26 cellular contexts compared by ENCODE assay signal in the genomic region with DNA sequence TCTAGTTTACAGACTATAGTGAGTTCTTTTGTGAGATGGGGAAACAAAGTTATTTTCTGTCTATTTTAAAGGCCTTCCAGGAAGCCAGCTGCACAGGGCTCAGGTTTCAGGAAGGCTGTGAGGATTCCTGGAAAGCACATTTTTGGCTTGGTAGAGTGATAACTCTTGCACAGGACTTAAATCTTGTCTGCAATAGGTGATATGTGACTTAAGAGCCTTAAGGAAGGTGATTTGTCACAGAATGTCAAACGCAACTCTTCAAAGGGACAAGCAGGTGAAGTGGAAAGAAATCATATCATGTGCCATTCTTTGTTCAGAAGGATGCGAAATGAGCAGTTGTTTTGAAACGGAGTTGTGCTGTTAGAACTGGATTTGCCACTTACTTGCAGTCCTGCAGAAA.
A peak's percentile ranks its signal among the peaks of the same experiment; 100 is the strongest.
DNase-seq lines count a peak whose midpoint lies in the region; ATAC-seq and TF ChIP-seq lines count a peak whose summit lies in the region.
"Had no signal": no experiment of that assay in that cellular context is flagged by ENCODE, and none has a peak within 500 bp of the region (broad histone marks: within the 10 kb centered on the region; RNA-seq: fewer than 3 reads in every experiment).

No MANE protein-coding gene starts in this region.

- H3K9me2 ChIP-seq in PC-9 (ENCODE audit: insufficient read depth) = no peaks in the 10 kb centered on the region

- BruUV-seq in PC-9 (replicated peaks; lab: Mats Ljungman, UMichigan) = no TSS peak

- H3K27ac Mint-ChIP-seq in natural killer cell treated with Interleukin-12 subunit alpha and Interleukin-12 subunit beta and Interleukin-15 and Interleukin-18, amount 100 ng/mL, for 72 hours = no peak overlapping the region
- H3K27ac Mint-ChIP-seq: activated CD4-positive, alpha-beta T cell treated with anti-CD3 and anti-CD28 coated beads, Interleukin-2, amount 10 ng/mL, durations not matched to agents 24 days and 14 days; activated naive CD4-positive, alpha-beta T cell treated with anti-CD3 and anti-CD28 coated beads, Interleukin-2, amount 10 ng/mL, durations not matched to agents 7 days and 5 days; CD4-positive, alpha-beta T cell; naive B cell; T-helper 2 cell treated with Interferon-gamma antibody and Interleukin-4, amounts not matched to agents 5 μg/mL and 100 μg/mL, for 36 hours had no signal

- H3K27me3 ChIP-seq in SJCRH30 = no peaks in the 10 kb centered on the region
- no peaks in the 10 kb centered on the region for H3K27me3 ChIP-seq in PC-9 (ENCODE audit: insufficient read depth, low read depth)
- H3K27me3 ChIP-seq: heart left ventricle, thyroid gland had no signal

- no peak for ATAC-seq in natural killer cell treated with Interleukin-12 subunit alpha and Interleukin-12 subunit beta and Interleukin-15 and Interleukin-18, amount 100 ng/mL, for 72 hours
- ATAC-seq: activated T-cell treated with anti-CD3 and anti-CD28 coated beads, Interleukin-2, amount 50 U/mL, for 4 hours; heart left ventricle; left colon; right cardiac atrium; stimulated activated naive CD8-positive, alpha-beta T cell treated with anti-CD3 and anti-CD28 coated beads, Interleukin-15, Interleukin-2, amounts not matched to agents 100 U/mL and 50 U/mL, for 24 hours had no signal

- no peaks in the 10 kb centered on the region for H4K20me1 ChIP-seq in PC-9 (ENCODE audit: insufficient read depth)

- no peaks in the 10 kb centered on the region for H3F3A ChIP-seq in PC-9 (ENCODE audit: insufficient read depth, low read depth)

- H3K4me3 ChIP-seq in SJCRH30 = no peak overlapping the region
- H3K4me3 ChIP-seq in fibroblast of the aortic adventitia (ENCODE audit: low read depth, low read length) = no peak overlapping the region
- no peak overlapping the region for H3K4me3 ChIP-seq in PC-9
- H3K4me3 ChIP-seq: heart left ventricle, thyroid gland had no signal

- H3K4me1 Mint-ChIP-seq in natural killer cell treated with Interleukin-12 subunit alpha and Interleukin-12 subunit beta and Interleukin-15 and Interleukin-18, amount 100 ng/mL, for 72 hours (ENCODE audit: low read depth in 2 of 2) = no peaks in the 10 kb centered on the region
- H3K4me1 Mint-ChIP-seq: activated CD4-positive, alpha-beta T cell treated with anti-CD3 and anti-CD28 coated beads, Interleukin-2, amount 10 ng/mL, durations not matched to agents 24 days and 14 days; activated naive CD4-positive, alpha-beta T cell treated with anti-CD3 and anti-CD28 coated beads, Interleukin-2, amount 10 ng/mL, durations not matched to agents 7 days and 5 days had no signal

- H3K27me3 Mint-ChIP-seq in natural killer cell treated with Interleukin-12 subunit alpha and Interleukin-12 subunit beta and Interleukin-15 and Interleukin-18, amount 100 ng/mL, for 72 hours = peaks cover 0 to 2% of the 10 kb centered on the region in 2 donors
- H3K27me3 Mint-ChIP-seq: activated CD4-positive, alpha-beta T cell treated with anti-CD3 and anti-CD28 coated beads, Interleukin-2, amount 10 ng/mL, durations not matched to agents 24 days and 14 days; activated naive CD4-positive, alpha-beta T cell treated with anti-CD3 and anti-CD28 coated beads, Interleukin-2, amount 10 ng/mL, durations not matched to agents 7 days and 5 days; CD4-positive, alpha-beta T cell had no signal

- no peaks in the 10 kb centered on the region for H3K79me2 ChIP-seq in PC-9 (ENCODE audit: low read depth)
- H3K79me2 ChIP-seq: parathyroid adenoma had no signal

- H3K36me3 ChIP-seq in SJCRH30 (no peaks in the 10 kb centered on the region), PC-9 (ENCODE audit: low read depth) (no peaks in the 10 kb centered on the region)
- H3K36me3 ChIP-seq: heart left ventricle, thyroid gland, WERI-Rb-1 had no signal

- H3K4me3 Mint-ChIP-seq in natural killer cell treated with Interleukin-12 subunit alpha and Interleukin-12 subunit beta and Interleukin-15 and Interleukin-18, amount 100 ng/mL, for 72 hours = no peak overlapping the region
- H3K4me3 Mint-ChIP-seq: activated CD4-positive, alpha-beta T cell treated with anti-CD3 and anti-CD28 coated beads, Interleukin-2, amount 10 ng/mL, durations not matched to agents 24 days and 14 days; activated naive CD4-positive, alpha-beta T cell treated with anti-CD3 and anti-CD28 coated beads, Interleukin-2, amount 10 ng/mL, durations not matched to agents 7 days and 5 days; activated T-cell treated with anti-CD3 and anti-CD28 coated beads, Interleukin-2, amount 50 U/mL, for 4 hours; CD4-positive, alpha-beta T cell; naive B cell; T-helper 2 cell treated with Interferon-gamma antibody and Interleukin-4, amounts not matched to agents 5 μg/mL and 100 μg/mL, for 36 hours had no signal

- H3K4me1 ChIP-seq in SJCRH30 (peaks cover 15% of the 10 kb centered on the region), PC-9 (replicated peaks; ENCODE audit: insufficient read depth) (no peaks in the 10 kb centered on the region)
- H3K4me1 ChIP-seq: heart left ventricle, parathyroid adenoma, thyroid gland had no signal

- H2AFZ ChIP-seq in PC-9 = no peak overlapping the region
- H2AFZ ChIP-seq: parathyroid adenoma had no signal

- H3K27ac ChIP-seq in SJCRH30 (peak overlapping the region; percentile 23; the same call in 1 of the 2 replicates), PC-9 (no peak overlapping the region)
- H3K27ac ChIP-seq: 22Rv1, heart left ventricle, parathyroid adenoma, thyroid gland, WERI-Rb-1 had no signal

- H3K9me3 Mint-ChIP-seq in natural killer cell treated with Interleukin-12 subunit alpha and Interleukin-12 subunit beta and Interleukin-15 and Interleukin-18, amount 100 ng/mL, for 72 hours = no peaks in the 10 kb centered on the region
- H3K9me3 Mint-ChIP-seq: activated CD4-positive, alpha-beta T cell treated with anti-CD3 and anti-CD28 coated beads, Interleukin-2, amount 10 ng/mL, durations not matched to agents 24 days and 14 days; activated naive CD4-positive, alpha-beta T cell treated with anti-CD3 and anti-CD28 coated beads, Interleukin-2, amount 10 ng/mL, durations not matched to agents 7 days and 5 days; activated T-cell treated with anti-CD3 and anti-CD28 coated beads, Interleukin-2, amount 50 U/mL, for 4 hours had no signal

- TF ChIP-seq CTCF in fibroblast of the aortic adventitia (IDR thresholded peaks at IDR 0.05; ENCODE audit: insufficient read depth, low read length) = no peak
- TF ChIP-seq CTCF in PC-9 (conservative IDR thresholded peaks at IDR 0.05) = no peak

- no peak overlapping the region for H3K4me2 ChIP-seq in PC-9

- intact Hi-C loops in PC-9 (cut with micrococcal nuclease; ENCODE audit: unreplicated experiment) = no loop called here

- DNase-seq in DMS 273 (lab: John Stamatoyannopoulos, UW; ENCODE audit: unreplicated experiment) (peak; percentile 48), DMS 273 treated with DMSO at 0.1 percent for 48 hours (lab: John Stamatoyannopoulos, UW) (no peak), SJCRH30 (peak; percentile 15 to 53), fibroblast of the aortic adventitia (ENCODE audit: low read depth) (peak; percentile 22), non-pigmented ciliary epithelial cell (ENCODE audit: low read depth) (peak; percentile 2), PC-9 (no peak), NOMO-1 treated with dmso at 0.1 percent for 144 hours (lab: John Stamatoyannopoulos, UW; ENCODE audit: unreplicated experiment) (no peak)
- no peak for DNase-seq in natural killer cell treated with Interleukin-12 subunit alpha and Interleukin-12 subunit beta and Interleukin-15 and Interleukin-18, amount 100 ng/mL, for 72 hours (ENCODE audit: low spot score)
- DNase-seq: activated CD4-positive, alpha-beta T cell treated with anti-CD3 and anti-CD28 coated beads, Interleukin-2, amount 10 ng/mL, durations not matched to agents 24 days and 14 days; activated naive CD4-positive, alpha-beta T cell treated with anti-CD3 and anti-CD28 coated beads, Interleukin-2, amount 10 ng/mL, durations not matched to agents 7 days and 5 days; activated T-cell treated with anti-CD3 and anti-CD28 coated beads, Interleukin-2, amount 50 U/mL, for 4 hours; CD4-positive, alpha-beta T cell; central memory CD4-positive, alpha-beta T cell; DMS153; heart left ventricle; left colon; MM.1S; naive B cell; NCI-H1694 treated with DMSO at 0.1 percent for 48 hours; right cardiac atrium; stimulated activated naive CD8-positive, alpha-beta T cell treated with anti-CD3 and anti-CD28 coated beads, Interleukin-15, Interleukin-2, amounts not matched to agents 100 U/mL and 50 U/mL, for 24 hours; thyroid gland; WERI-Rb-1 had no signal

- CTCF ChIA-PET in PC-9 (lab: Charles Lee) = no interaction called here

- H3K36me3 Mint-ChIP-seq in natural killer cell treated with Interleukin-12 subunit alpha and Interleukin-12 subunit beta and Interleukin-15 and Interleukin-18, amount 100 ng/mL, for 72 hours = no peaks in the 10 kb centered on the region
- H3K36me3 Mint-ChIP-seq: activated naive CD4-positive, alpha-beta T cell treated with anti-CD3 and anti-CD28 coated beads, Interleukin-2, amount 10 ng/mL, durations not matched to agents 7 days and 5 days; naive B cell had no signal

- POLR2A ChIA-PET in PC-9 (lab: Charles Lee; ENCODE audit: unreplicated experiment) = no interaction called here

- H3K9me3 ChIP-seq in SJCRH30 (replicated peaks) = no peaks in the 10 kb centered on the region
- H3K9me3 ChIP-seq in PC-9 (ENCODE audit: insufficient read depth, low read depth) = no peaks in the 10 kb centered on the region
- H3K9me3 ChIP-seq: heart left ventricle, thyroid gland had no signal

Comparison
In these comparisons a context has a peak if more than half of its experiments do, and no peak if none do; other contexts are left out.
1. DNase-seq: peak in DMS 273 (single experiment), SJCRH30 (2 of 2), fibroblast of the aortic adventitia (single experiment) and non-pigmented ciliary epithelial cell (single experiment); none in DMS 273 treated with DMSO at 0.1 percent for 48 hours (single experiment), PC-9 (0 of 2), NOMO-1 treated with dmso at 0.1 percent for 144 hours (single experiment) and natural killer cell treated with Interleukin-12 subunit alpha and Interleukin-12 subunit beta and Interleukin-15 and Interleukin-18, amount 100 ng/mL, for 72 hours (single experiment).